16 cellular contexts compared by ENCODE assay signal in the genomic region with DNA sequence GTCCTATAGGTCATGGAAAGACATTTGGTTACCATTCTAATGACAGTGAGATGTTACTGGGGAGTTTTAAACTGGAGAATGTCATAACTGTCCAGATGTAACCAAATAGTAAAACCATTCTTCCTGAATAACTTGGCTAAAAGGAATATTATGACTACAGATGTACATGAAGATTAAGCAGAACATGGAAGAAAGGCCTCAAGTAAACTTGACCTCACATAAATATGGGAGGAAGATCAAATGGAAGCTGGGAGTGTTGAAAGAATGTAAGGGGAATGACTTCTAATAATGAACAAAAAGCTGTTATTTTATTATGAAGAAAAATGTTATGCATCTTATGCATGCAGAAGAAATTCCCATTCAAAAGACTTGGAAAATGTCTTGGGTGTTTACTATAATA.
"Had no signal": no experiment of that assay in that cellular context is flagged by ENCODE, and none has a peak within 500 bp of the region (broad histone marks: within the 10 kb centered on the region; RNA-seq: fewer than 3 reads in every experiment).

No MANE protein-coding gene starts in this region.

- H3K4me3 ChIP-seq: ovary had no signal

- H3K27me3 Mint-ChIP-seq: central memory CD8-positive, alpha-beta T cell had no signal

- H3K36me3 ChIP-seq: ovary had no signal

- FAIRE-seq: TTC549 had no signal

- H3K4me3 Mint-ChIP-seq: activated CD4-positive, alpha-beta T cell treated with anti-CD3 and anti-CD28 coated beads, Interleukin-2, amount 10 ng/mL, durations not matched to agents 7 days and 5 days; activated naive CD4-positive, alpha-beta T cell treated with anti-CD3 and anti-CD28 coated beads for 36 hours; activated T-helper 17 cell treated with anti-CD3 and anti-CD28 coated beads, Interleukin-2, amount 50 U/mL, for 72 hours; central memory CD8-positive, alpha-beta T cell; dendritic cell treated with granulocyte-macrophage colony-stimulating factor and Interleukin-4, amounts not matched to agents 40 ng/mL and 50 ng/mL, for 4 days; nephron; stimulated activated naive CD8-positive, alpha-beta T cell treated with anti-CD3 and anti-CD28 coated beads, Interleukin-15, Interleukin-2, amounts not matched to agents 100 ng/mL and 50 ng/mL, for 24 hours; T-helper 1 cell treated with Interleukin-12 subunit alpha and Interleukin-12 subunit beta and Interleukin-4 antibody, amounts not matched to agents 30 μg/mL and 1 μg/mL, for 36 hours had no signal

- H3K27ac ChIP-seq: ovary had no signal

- H3K4me1 Mint-ChIP-seq: activated T-helper 17 cell treated with anti-CD3 and anti-CD28 coated beads, Interleukin-2, amount 50 U/mL, for 72 hours; central memory CD8-positive, alpha-beta T cell; nephron had no signal

- H3K9me3 Mint-ChIP-seq: activated CD4-positive, alpha-beta T cell treated with anti-CD3 and anti-CD28 coated beads, Interleukin-2, amount 10 ng/mL, durations not matched to agents 7 days and 5 days; activated naive CD4-positive, alpha-beta T cell treated with anti-CD3 and anti-CD28 coated beads for 36 hours; activated T-helper 17 cell treated with anti-CD3 and anti-CD28 coated beads, Interleukin-2, amount 50 U/mL, for 72 hours; central memory CD8-positive, alpha-beta T cell; dendritic cell treated with granulocyte-macrophage colony-stimulating factor and Interleukin-4, amounts not matched to agents 40 ng/mL and 50 ng/mL, for 4 days; stimulated activated naive CD8-positive, alpha-beta T cell treated with anti-CD3 and anti-CD28 coated beads, Interleukin-15, Interleukin-2, amounts not matched to agents 100 ng/mL and 50 ng/mL, for 24 hours; T-helper 1 cell treated with Interleukin-12 subunit alpha and Interleukin-12 subunit beta and Interleukin-4 antibody, amounts not matched to agents 30 μg/mL and 1 μg/mL, for 36 hours had no signal

- ATAC-seq: activated T-helper 17 cell treated with anti-CD3 and anti-CD28 coated beads, Interleukin-2, amount 50 U/mL, for 72 hours had no signal

- H3K27me3 ChIP-seq: foreskin keratinocyte, ovary had no signal

- H3K9me3 ChIP-seq: ovary had no signal

- DNase-seq: activated CD4-positive, alpha-beta T cell treated with anti-CD3 and anti-CD28 coated beads, Interleukin-2, amount 10 ng/mL, durations not matched to agents 7 days and 5 days; activated CD4-positive, CD25-positive, alpha-beta regulatory T cell; activated CD8-positive, alpha-beta memory T cell treated with anti-CD3 and anti-CD28 coated beads for 24 hours; activated naive CD4-positive, alpha-beta T cell treated with anti-CD3 and anti-CD28 coated beads for 36 hours; mammary epithelial cell; stimulated activated CD4-positive, alpha-beta T cell treated with anti-CD3 and anti-CD28 coated beads, Interleukin-4, amount 100 ng/mL, for 1 hour; stimulated activated CD8-positive, alpha-beta memory T cell treated with anti-CD3 and anti-CD28 coated beads, Interleukin-4, amount 100 ng/mL, for 48 hours had no signal

- H3K27ac Mint-ChIP-seq: activated CD4-positive, alpha-beta T cell treated with anti-CD3 and anti-CD28 coated beads, Interleukin-2, amount 10 ng/mL, durations not matched to agents 7 days and 5 days; activated naive CD4-positive, alpha-beta T cell treated with anti-CD3 and anti-CD28 coated beads for 36 hours; activated T-helper 17 cell treated with anti-CD3 and anti-CD28 coated beads, Interleukin-2, amount 50 U/mL, for 72 hours; dendritic cell treated with granulocyte-macrophage colony-stimulating factor and Interleukin-4, amounts not matched to agents 40 ng/mL and 50 ng/mL, for 4 days; stimulated activated naive CD8-positive, alpha-beta T cell treated with anti-CD3 and anti-CD28 coated beads, Interleukin-15, Interleukin-2, amounts not matched to agents 100 ng/mL and 50 ng/mL, for 24 hours; T-helper 1 cell treated with Interleukin-12 subunit alpha and Interleukin-12 subunit beta and Interleukin-4 antibody, amounts not matched to agents 30 μg/mL and 1 μg/mL, for 36 hours had no signal
